Comparison of ENCODE assay signal across 8 cellular contexts in genomic region chr21:44919913-44920693, GRCh38. TPM values are rescaled to one million over a fixed set of nuclear protein-coding genes. Genes with fewer than 3 reads are reported as not detected.
DNase-seq lines count a peak whose midpoint lies in the region; ATAC-seq and TF ChIP-seq lines count a peak whose summit lies in the region.

No MANE protein-coding gene starts in this region.

- ATAC-seq in HG02852 (IDR thresholded peaks at IDR 0.05; ENCODE audit: unreplicated experiment): peak; percentile 23
- ATAC-seq in activated naive CD4-positive, alpha-beta T cell treated with anti-CD3 and anti-CD28 coated beads, Interleukin-2, amount 50 U/mL, for 72 hours: peak; percentile 14 to 39
- peak; percentile 28 to 33 for ATAC-seq in naive thymus-derived CD8-positive, alpha-beta T cell

- H3K36me3 ChIP-seq in GM06990 (ENCODE audit: control insufficient read depth, insufficient read depth, low read length) (peaks cover 3% of the 10 kb centered on the region; the same call in 1 of the 2 replicates), H7 (replicated peaks; ENCODE audit: control insufficient read depth, insufficient read depth, low read length) (no peaks in the 10 kb centered on the region)

- H3K27me3 ChIP-seq in GM06990 (replicated peaks; ENCODE audit: control insufficient read depth, insufficient read depth, low read length) (no peaks in the 10 kb centered on the region), H7 (ENCODE audit: control insufficient read depth, insufficient read depth, low read length) (peaks cover 64% of the 10 kb centered on the region)

- H3K27ac Mint-ChIP-seq in activated naive CD4-positive, alpha-beta T cell treated with anti-CD3 and anti-CD28 coated beads, Interleukin-2, amount 50 U/mL, for 72 hours: peak overlapping the region; percentile 33 to 94
- peak overlapping the region; percentile 92 to 99 (median 96) for H3K27ac Mint-ChIP-seq in naive thymus-derived CD8-positive, alpha-beta T cell

- no peaks in the 10 kb centered on the region for H3K9me3 Mint-ChIP-seq in activated naive CD4-positive, alpha-beta T cell treated with anti-CD3 and anti-CD28 coated beads, Interleukin-2, amount 50 U/mL, for 72 hours
- H3K9me3 Mint-ChIP-seq in naive thymus-derived CD8-positive, alpha-beta T cell: peaks cover 0 to 4% (median 0%) of the 10 kb centered on the region in 9 donors

- H3K4me3 Mint-ChIP-seq in naive thymus-derived CD8-positive, alpha-beta T cell: peak overlapping the region; percentile 93 to 100 (median 98)

- no peaks in the 10 kb centered on the region for H3K27me3 Mint-ChIP-seq in naive thymus-derived CD8-positive, alpha-beta T cell

- H3K4me1 Mint-ChIP-seq in naive thymus-derived CD8-positive, alpha-beta T cell: peaks cover 45 to 91% (median 84%) of the 10 kb centered on the region in 4 donors

- peaks cover 22 to 31% of the 10 kb centered on the region in 2 donors for H3K36me3 Mint-ChIP-seq in activated naive CD4-positive, alpha-beta T cell treated with anti-CD3 and anti-CD28 coated beads, Interleukin-2, amount 50 U/mL, for 72 hours
- peaks cover 4 to 23% (median 6%) of the 10 kb centered on the region in 3 donors for H3K36me3 Mint-ChIP-seq in naive thymus-derived CD8-positive, alpha-beta T cell

- H3K4me3 ChIP-seq in GM06990 (replicated peaks; ENCODE audit: low read depth, low read length): peak overlapping the region; percentile 71
- H3K4me3 ChIP-seq in H7 (ENCODE audit: insufficient read depth, low read depth, low read length): no peak overlapping the region; the same call in 1 of the 2 replicates

- TF ChIP-seq CTCF in GM06990 (IDR thresholded peaks at IDR 0.05; ENCODE audit: insufficient read depth, low read length, poor library complexity, severe bottlenecking): no peak

- POLR2A ChIA-PET in naive thymus-derived CD8-positive, alpha-beta T cell (lab: Charles Lee): interaction anchor here (0.8 to 16.7 kb wide), 11 partner anchors 8 to 47 kb away, joined by 4 to 703 read pairs (median 9); partner anchors contain the start of gene PTTG1IP

- DNase-seq in GM06990 (ENCODE audit: extremely low read depth, insufficient read length) (no peak), RKO (ENCODE audit: low spot score) (no peak), GM19238 (ENCODE audit: insufficient read length, low spot score) (no peak), H7 (no peak), occipital lobe (lab: John Stamatoyannopoulos, UW) (no peak)
- no peak for DNase-seq in activated naive CD4-positive, alpha-beta T cell treated with anti-CD3 and anti-CD28 coated beads, Interleukin-2, amount 50 U/mL, for 72 hours (ENCODE audit: low spot score in 2 of 2)
- peak in 1 of 10 donors; percentile 28 for DNase-seq in naive thymus-derived CD8-positive, alpha-beta T cell

RNA-seq across cellular contexts. Expression of gene ITGB2, which starts 0.6 kb away (rescaled TPM):
- total RNA-seq in activated naive CD4-positive, alpha-beta T cell treated with anti-CD3 and anti-CD28 coated beads, Interleukin-2, amount 50 U/mL, for 72 hours: 100 to 1,000 TPM; 151 to 272 TPM
- 100 to 1,000 TPM; 177 to 180 TPM for total RNA-seq in naive thymus-derived CD8-positive, alpha-beta T cell
- polyA plus RNA-seq in naive thymus-derived CD8-positive, alpha-beta T cell: 100 to 1,000 TPM; 423 to 549 (median 524) TPM
- 1.4 and 2.4 TPM in 2 replicates for total RNA-seq in H7 (2014; rRNA removed; shearing (Covaris generic))
- total RNA-seq in occipital lobe: 9.2 TPM

RNA-seq across cellular contexts. Expression of gene SLX9, which starts 19.7 kb away (rescaled TPM):
- total RNA-seq in activated naive CD4-positive, alpha-beta T cell treated with anti-CD3 and anti-CD28 coated beads, Interleukin-2, amount 50 U/mL, for 72 hours: 10 to 100 TPM; 25.3 to 63.9 TPM
- 10 to 100 TPM; 23.5 to 27.9 TPM for total RNA-seq in naive thymus-derived CD8-positive, alpha-beta T cell
- 10 to 100 TPM; 11.7 to 13.5 (median 12.1) TPM for polyA plus RNA-seq in naive thymus-derived CD8-positive, alpha-beta T cell
- total RNA-seq in H7 (2014; rRNA removed; shearing (Covaris generic)): 30.3 and 35.0 TPM in 2 replicates
- 6.1 TPM for total RNA-seq in occipital lobe

RNA-seq across cellular contexts. Expression of gene PTTG1IP, which starts 46.6 kb away (rescaled TPM):
- total RNA-seq in activated naive CD4-positive, alpha-beta T cell treated with anti-CD3 and anti-CD28 coated beads, Interleukin-2, amount 50 U/mL, for 72 hours: 10 to 100 TPM; 61.7 to 99.8 TPM
- 10 to 100 TPM; 62.0 to 68.7 TPM for total RNA-seq in naive thymus-derived CD8-positive, alpha-beta T cell
- polyA plus RNA-seq in naive thymus-derived CD8-positive, alpha-beta T cell: 10 to 100 TPM; 42.4 to 54.1 (median 44.3) TPM
- total RNA-seq in H7 (2014; rRNA removed; shearing (Covaris generic)): 117 and 134 TPM in 2 replicates
- 82.4 TPM for total RNA-seq in occipital lobe

Comparison
In these comparisons a context has a peak if more than half of its experiments do, and no peak if none do; other contexts are left out.
1. RNA of gene ITGB2, which starts 0.6 kb away (total RNA-seq): 151 to 272 TPM in activated naive CD4-positive, alpha-beta T cell treated with anti-CD3 and anti-CD28 coated beads, Interleukin-2, amount 50 U/mL, for 72 hours and 177 to 180 TPM in naive thymus-derived CD8-positive, alpha-beta T cell; 9.2 TPM in occipital lobe (single experiment) and 1.4 to 2.4 TPM in H7; every median in the first group is over 10 times any median in the second.
2. Peak in every context shown above with its lines, with median percentiles within 50 percentile points of each other: ATAC-seq.